In the genomic region with DNA sequence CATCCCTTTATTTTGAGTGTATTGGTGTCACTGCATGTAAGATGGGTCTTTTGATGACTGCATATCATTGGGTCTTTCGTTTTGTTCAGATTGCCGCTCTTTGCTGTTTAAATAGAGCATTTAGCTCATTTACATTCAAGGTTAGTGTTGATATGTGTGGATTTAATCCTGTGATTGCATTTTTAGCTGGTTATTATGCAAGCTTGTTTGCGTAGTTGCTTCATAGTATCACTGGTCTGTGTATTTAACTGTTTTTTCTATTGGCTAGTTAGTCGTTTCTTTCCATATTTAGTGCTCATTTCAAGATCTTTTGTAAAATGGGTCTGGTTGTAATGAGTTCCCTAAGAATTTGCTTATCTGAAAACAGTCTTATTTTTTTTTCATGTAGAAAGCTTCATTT, we compare ENCODE assay signal across 28 cellular contexts.
"Had no signal": no experiment of that assay in that cellular context is flagged by ENCODE, and none has a peak within 500 bp of the region (broad histone marks: within the 10 kb centered on the region; RNA-seq: fewer than 3 reads in every experiment).

No MANE protein-coding gene starts in this region.

- H3K4me3 ChIP-seq: colonic mucosa, coronary artery, dorsolateral prefrontal cortex, esophagus muscularis mucosa, esophagus squamous epithelium, gastrocnemius medialis, gastroesophageal sphincter, heart left ventricle, heart right ventricle had no signal

- DNase-seq: colonic mucosa; cortex of kidney; dermis blood vessel endothelial cell; dorsolateral prefrontal cortex; effector CD4-positive, alpha-beta T cell; effector CD8-positive, alpha-beta T cell; effector memory CD4-positive, alpha-beta T cell; effector memory CD8-positive, alpha-beta T cell; endodermal cell; erythroblast; esophagus squamous epithelium; foreskin fibroblast; foreskin keratinocyte; foreskin melanocyte; gastrocnemius medialis; glutamatergic neuron; head of caudate nucleus; heart left ventricle; heart right ventricle had no signal

- H3K4me1 ChIP-seq: colonic mucosa, esophagus muscularis mucosa, esophagus squamous epithelium, foreskin keratinocyte, gastrocnemius medialis, gastroesophageal sphincter, heart left ventricle, heart right ventricle had no signal

- H3K9me3 ChIP-seq: colonic mucosa, gastrocnemius medialis had no signal

- H3K27me3 ChIP-seq: colonic mucosa, dorsolateral prefrontal cortex, esophagus muscularis mucosa, esophagus squamous epithelium, foreskin keratinocyte, gastrocnemius medialis, gastroesophageal sphincter, heart left ventricle had no signal

- H3K27ac ChIP-seq: colonic mucosa, coronary artery, dorsolateral prefrontal cortex, epithelial cell of prostate, esophagus muscularis mucosa, esophagus squamous epithelium, foreskin keratinocyte, gastrocnemius medialis, gastroesophageal sphincter, heart left ventricle, heart right ventricle had no signal

- H3K36me3 ChIP-seq: colonic mucosa, esophagus muscularis mucosa, esophagus squamous epithelium, gastrocnemius medialis, gastroesophageal sphincter, heart left ventricle, heart right ventricle had no signal

- FAIRE-seq: colon, endometrium, endothelial cell of umbilical vein, frontal cortex had no signal

- ATAC-seq: effector memory CD8-positive, alpha-beta T cell; esophagus mucosa; foreskin keratinocyte; gastrocnemius medialis; gastroesophageal sphincter; heart left ventricle; heart right ventricle had no signal
